Comparison of ENCODE assay signal across 1 cellular context in genomic region chr9:75010570-75010969, GRCh38.
TF ChIP-seq lines count a peak whose summit lies in the region.

No MANE protein-coding gene starts in this region.

TF ChIP-seq in HepG2, 621 proteins besides CTCF, POLR2A, EP300 and RAD21:
- TF ChIP-seq HNRNPK (IDR thresholded peaks at IDR 0.05; ENCODE audit: low read depth, low read length, poor library complexity, severe bottlenecking) = peak; percentile 61
- no peak for TF ChIP-seq ZNF362 (CRISPR knock-in tag; IDR thresholded peaks at IDR 0.05; ENCODE audit: borderline replicate concordance)
